1 cellular context compared by ENCODE assay signal in the genomic region with DNA sequence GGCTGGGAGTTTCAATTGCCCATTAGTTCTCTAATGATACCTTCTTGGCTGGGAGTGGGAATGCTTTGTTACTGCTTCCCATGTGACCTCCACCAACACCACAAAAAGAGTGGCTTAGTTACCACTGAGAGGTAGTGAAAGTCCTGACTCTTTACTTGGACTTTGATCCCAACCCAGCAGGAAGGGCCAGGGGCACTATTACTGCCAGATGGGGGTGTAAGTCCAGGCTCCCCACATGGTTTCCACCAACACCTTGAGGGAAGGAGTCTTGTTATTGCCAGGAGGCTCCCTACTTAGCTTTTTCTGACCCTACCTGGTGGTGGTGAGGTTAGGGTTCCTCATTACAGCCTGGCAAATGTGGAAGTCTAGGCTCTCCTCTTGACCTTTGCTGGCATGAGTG.
A peak's percentile ranks its signal among the peaks of the same experiment; 100 is the strongest.
TF ChIP-seq lines count a peak whose summit lies in the region.

No MANE protein-coding gene starts in this region.

TF ChIP-seq in HepG2, 621 proteins besides CTCF, POLR2A, EP300 and RAD21 (continued from another document):
- TF ChIP-seq NFIC (IDR thresholded peaks at IDR 0.05; ENCODE audit: low read length): no peak
- TF ChIP-seq, protein P1, sequence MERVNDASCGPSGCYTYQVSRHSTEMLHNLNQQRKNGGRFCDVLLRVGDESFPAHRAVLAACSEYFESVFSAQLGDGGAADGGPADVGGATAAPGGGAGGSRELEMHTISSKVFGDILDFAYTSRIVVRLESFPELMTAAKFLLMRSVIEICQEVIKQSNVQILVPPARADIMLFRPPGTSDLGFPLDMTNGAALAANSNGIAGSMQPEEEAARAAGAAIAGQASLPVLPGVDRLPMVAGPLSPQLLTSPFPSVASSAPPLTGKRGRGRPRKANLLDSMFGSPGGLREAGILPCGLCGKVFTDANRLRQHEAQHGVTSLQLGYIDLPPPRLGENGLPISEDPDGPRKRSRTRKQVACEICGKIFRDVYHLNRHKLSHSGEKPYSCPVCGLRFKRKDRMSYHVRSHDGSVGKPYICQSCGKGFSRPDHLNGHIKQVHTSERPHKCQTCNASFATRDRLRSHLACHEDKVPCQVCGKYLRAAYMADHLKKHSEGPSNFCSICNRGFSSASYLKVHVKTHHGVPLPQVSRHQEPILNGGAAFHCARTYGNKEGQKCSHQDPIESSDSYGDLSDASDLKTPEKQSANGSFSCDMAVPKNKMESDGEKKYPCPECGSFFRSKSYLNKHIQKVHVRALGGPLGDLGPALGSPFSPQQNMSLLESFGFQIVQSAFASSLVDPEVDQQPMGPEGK (CRISPR knock-in tag; IDR thresholded peaks at IDR 0.05): peak; percentile 43; the same call in 1 of the 2 replicates
- TF ChIP-seq NR2F6 (IDR thresholded peaks at IDR 0.05): no peak
- TF ChIP-seq NR2F6 (CRISPR knock-in tag; IDR thresholded peaks at IDR 0.05): no peak
- peak; percentile 73 for TF ChIP-seq HNF4A (CRISPR knock-in tag; IDR thresholded peaks at IDR 0.05)
- peak; percentile 22; the same call in 1 of the 2 replicates for TF ChIP-seq HNF4G (IDR thresholded peaks at IDR 0.05; ENCODE audit: borderline replicate concordance, low read depth, low read length)
- TF ChIP-seq HNF4G (CRISPR knock-in tag; IDR thresholded peaks at IDR 0.05; ENCODE audit: borderline replicate concordance, low read depth): no peak
- TF ChIP-seq ZNF746 (CRISPR knock-in tag; IDR thresholded peaks at IDR 0.05): no peak
- 0 out of 2 replicates have a peak, but pooled peaks have one; percentile 18 for TF ChIP-seq POGZ (CRISPR knock-in tag; IDR thresholded peaks at IDR 0.05)
- no peak for TF ChIP-seq HCFC1 (IDR thresholded peaks at IDR 0.05; ENCODE audit: low read depth, low read length)
- TF ChIP-seq, protein P2, sequence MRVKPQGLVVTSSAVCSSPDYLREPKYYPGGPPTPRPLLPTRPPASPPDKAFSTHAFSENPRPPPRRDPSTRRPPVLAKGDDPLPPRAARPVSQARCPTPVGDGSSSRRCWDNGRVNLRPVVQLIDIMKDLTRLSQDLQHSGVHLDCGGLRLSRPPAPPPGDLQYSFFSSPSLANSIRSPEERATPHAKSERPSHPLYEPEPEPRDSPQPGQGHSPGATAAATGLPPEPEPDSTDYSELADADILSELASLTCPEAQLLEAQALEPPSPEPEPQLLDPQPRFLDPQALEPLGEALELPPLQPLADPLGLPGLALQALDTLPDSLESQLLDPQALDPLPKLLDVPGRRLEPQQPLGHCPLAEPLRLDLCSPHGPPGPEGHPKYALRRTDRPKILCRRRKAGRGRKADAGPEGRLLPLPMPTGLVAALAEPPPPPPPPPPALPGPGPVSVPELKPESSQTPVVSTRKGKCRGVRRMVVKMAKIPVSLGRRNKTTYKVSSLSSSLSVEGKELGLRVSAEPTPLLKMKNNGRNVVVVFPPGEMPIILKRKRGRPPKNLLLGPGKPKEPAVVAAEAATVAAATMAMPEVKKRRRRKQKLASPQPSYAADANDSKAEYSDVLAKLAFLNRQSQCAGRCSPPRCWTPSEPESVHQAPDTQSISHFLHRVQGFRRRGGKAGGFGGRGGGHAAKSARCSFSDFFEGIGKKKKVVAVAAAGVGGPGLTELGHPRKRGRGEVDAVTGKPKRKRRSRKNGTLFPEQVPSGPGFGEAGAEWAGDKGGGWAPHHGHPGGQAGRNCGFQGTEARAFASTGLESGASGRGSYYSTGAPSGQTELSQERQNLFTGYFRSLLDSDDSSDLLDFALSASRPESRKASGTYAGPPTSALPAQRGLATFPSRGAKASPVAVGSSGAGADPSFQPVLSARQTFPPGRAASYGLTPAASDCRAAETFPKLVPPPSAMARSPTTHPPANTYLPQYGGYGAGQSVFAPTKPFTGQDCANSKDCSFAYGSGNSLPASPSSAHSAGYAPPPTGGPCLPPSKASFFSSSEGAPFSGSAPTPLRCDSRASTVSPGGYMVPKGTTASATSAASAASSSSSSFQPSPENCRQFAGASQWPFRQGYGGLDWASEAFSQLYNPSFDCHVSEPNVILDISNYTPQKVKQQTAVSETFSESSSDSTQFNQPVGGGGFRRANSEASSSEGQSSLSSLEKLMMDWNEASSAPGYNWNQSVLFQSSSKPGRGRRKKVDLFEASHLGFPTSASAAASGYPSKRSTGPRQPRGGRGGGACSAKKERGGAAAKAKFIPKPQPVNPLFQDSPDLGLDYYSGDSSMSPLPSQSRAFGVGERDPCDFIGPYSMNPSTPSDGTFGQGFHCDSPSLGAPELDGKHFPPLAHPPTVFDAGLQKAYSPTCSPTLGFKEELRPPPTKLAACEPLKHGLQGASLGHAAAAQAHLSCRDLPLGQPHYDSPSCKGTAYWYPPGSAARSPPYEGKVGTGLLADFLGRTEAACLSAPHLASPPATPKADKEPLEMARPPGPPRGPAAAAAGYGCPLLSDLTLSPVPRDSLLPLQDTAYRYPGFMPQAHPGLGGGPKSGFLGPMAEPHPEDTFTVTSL (CRISPR knock-in tag; IDR thresholded peaks at IDR 0.05; ENCODE audit: borderline replicate concordance): no peak
- no peak for TF ChIP-seq ZBTB7B (CRISPR knock-in tag; IDR thresholded peaks at IDR 0.05)
- no peak for TF ChIP-seq ZNF496 (CRISPR knock-in tag; IDR thresholded peaks at IDR 0.05; ENCODE audit: insufficient replicate concordance)
- 0 out of 2 replicates have a peak, but pooled peaks have one; percentile 25 for TF ChIP-seq REPIN1 (CRISPR knock-in tag; IDR thresholded peaks at IDR 0.05; ENCODE audit: borderline replicate concordance, low read depth)
- TF ChIP-seq SP1 (IDR thresholded peaks at IDR 0.05): no peak
- no peak for TF ChIP-seq SP1 (CRISPR knock-in tag; IDR thresholded peaks at IDR 0.05)
- TF ChIP-seq, protein P3, sequence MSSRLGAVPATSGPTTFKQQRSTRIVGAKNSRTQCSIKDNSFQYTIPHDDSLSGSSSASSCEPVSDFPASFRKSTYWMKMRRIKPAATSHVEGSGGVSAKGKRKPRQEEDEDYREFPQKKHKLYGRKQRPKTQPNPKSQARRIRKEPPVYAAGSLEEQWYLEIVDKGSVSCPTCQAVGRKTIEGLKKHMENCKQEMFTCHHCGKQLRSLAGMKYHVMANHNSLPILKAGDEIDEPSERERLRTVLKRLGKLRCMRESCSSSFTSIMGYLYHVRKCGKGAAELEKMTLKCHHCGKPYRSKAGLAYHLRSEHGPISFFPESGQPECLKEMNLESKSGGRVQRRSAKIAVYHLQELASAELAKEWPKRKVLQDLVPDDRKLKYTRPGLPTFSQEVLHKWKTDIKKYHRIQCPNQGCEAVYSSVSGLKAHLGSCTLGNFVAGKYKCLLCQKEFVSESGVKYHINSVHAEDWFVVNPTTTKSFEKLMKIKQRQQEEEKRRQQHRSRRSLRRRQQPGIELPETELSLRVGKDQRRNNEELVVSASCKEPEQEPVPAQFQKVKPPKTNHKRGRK (CRISPR knock-in tag; IDR thresholded peaks at IDR 0.05): no peak
- TF ChIP-seq HES4 (CRISPR knock-in tag; IDR thresholded peaks at IDR 0.05; ENCODE audit: borderline replicate concordance): no peak
- TF ChIP-seq KDM5A (IDR thresholded peaks at IDR 0.05; ENCODE audit: borderline replicate concordance, low read length): no peak
